9 cellular contexts compared by ENCODE assay signal in the genomic region with DNA sequence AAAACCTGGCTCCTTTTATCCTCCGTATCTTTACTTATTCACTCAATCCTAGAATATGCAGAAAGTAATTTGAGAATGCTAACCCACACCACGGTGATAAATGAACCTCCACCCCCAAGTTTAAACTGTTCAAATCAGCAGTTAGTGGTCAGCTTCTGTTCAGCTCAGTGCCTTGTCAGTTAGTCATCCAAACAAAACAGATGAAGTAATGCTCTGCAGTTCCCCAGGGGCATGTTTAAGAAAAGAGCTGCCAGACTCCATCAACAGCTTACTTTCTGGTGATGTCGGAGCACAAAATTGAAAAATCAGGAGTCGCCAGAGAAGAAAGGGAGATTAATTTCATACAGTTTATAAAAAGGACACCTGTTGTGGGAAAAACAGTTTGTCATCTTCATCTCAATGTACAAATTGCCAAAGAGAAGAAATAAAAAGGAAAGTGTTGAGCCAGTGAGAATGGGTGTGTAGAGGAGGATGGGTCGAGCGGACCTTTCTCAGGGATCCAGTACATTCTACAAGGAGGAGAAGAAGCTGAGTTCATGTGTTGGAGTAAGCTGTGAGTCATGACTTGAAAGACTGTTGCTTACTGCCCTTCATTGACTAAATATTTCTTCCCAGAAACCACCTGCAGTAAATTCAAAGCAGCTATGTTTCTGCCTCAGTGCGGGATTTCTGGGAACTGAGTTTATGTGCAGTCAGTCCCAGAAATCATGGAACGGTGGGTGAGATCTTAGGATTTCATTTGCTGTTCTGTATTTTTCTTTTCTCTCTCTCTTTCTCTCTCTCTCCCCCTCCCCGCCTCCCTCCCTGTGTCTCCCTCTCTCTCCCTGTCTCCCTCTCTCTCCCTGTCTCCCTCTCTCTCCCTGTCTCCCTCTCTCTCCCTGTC. TPM values are rescaled to one million over a fixed set of nuclear protein-coding genes. Genes with fewer than 3 reads are reported as not detected.
A peak's percentile ranks its signal among the peaks of the same experiment; 100 is the strongest.
DNase-seq lines count a peak whose midpoint lies in the region; ATAC-seq, FAIRE-seq and TF ChIP-seq lines count a peak whose summit lies in the region.
"Had no signal": no experiment of that assay in that cellular context is flagged by ENCODE, and none has a peak within 500 bp of the region (broad histone marks: within the 10 kb centered on the region; RNA-seq: fewer than 3 reads in every experiment).

No MANE protein-coding gene starts in this region.

- peaks cover 63% of the 10 kb centered on the region for H4K20me1 ChIP-seq in astrocyte (ENCODE audit: insufficient read depth, low read length)

- H3K9me3 Mint-ChIP-seq in astrocyte (ENCODE audit: unreplicated experiment) (no peaks in the 10 kb centered on the region), memory B cell (no peaks in the 10 kb centered on the region)
- H3K9me3 Mint-ChIP-seq: stimulated activated naive CD8-positive, alpha-beta T cell treated with anti-CD3 and anti-CD28 coated beads, Interleukin-15, Interleukin-2, amounts not matched to agents 100 ng/mL and 50 ng/mL, for 24 hours had no signal

- H3K4me3 ChIP-seq in astrocyte (ENCODE audit: insufficient read depth, low read depth, low read length) (peak overlapping the region; percentile 50), kidney (ENCODE audit: low read length in 2 of 2) (no peak overlapping the region)

- H3K4me1 ChIP-seq in astrocyte (ENCODE audit: insufficient read depth, low read length) = peaks cover 66% of the 10 kb centered on the region
- peaks cover 16 to 29% of the 10 kb centered on the region in 2 donors for H3K4me1 ChIP-seq in kidney (ENCODE audit: control insufficient read depth in 1 of 2, insufficient read depth in 1 of 2, low read depth in 1 of 2, low read length in 2 of 2)

- TF ChIP-seq CTCF in GM13976 (IDR thresholded peaks at IDR 0.05; ENCODE audit: borderline replicate concordance, control extremely low read depth, extremely low read depth, insufficient read depth, missing control alignments) (no peak), astrocyte (IDR thresholded peaks at IDR 0.05; ENCODE audit: insufficient read depth, low read depth, low read length) (no peak), kidney (IDR thresholded peaks at IDR 0.05; ENCODE audit: borderline replicate concordance, extremely low read depth, insufficient read depth) (no peak)

- H3K36me3 Mint-ChIP-seq in astrocyte (ENCODE audit: low read depth, unreplicated experiment) (peaks cover 5% of the 10 kb centered on the region), memory B cell (peaks cover 1% of the 10 kb centered on the region)

- intact Hi-C loops in kidney (cut with DNase I) = no loop called here

- peak overlapping the region; percentile 92 for H3K9ac ChIP-seq in astrocyte (ENCODE audit: low read length)
- no peak overlapping the region for H3K9ac ChIP-seq in kidney (ENCODE audit: low read length in 2 of 2)

- no peaks in the 10 kb centered on the region for H3K9me3 ChIP-seq in astrocyte (ENCODE audit: insufficient read depth, low read depth, low read length)
- no peaks in the 10 kb centered on the region for H3K9me3 ChIP-seq in kidney (ENCODE audit: control insufficient read depth in 1 of 2, low read length in 2 of 2)

- peak; percentile 69 for DNase-seq in GM13976 (ENCODE audit: low spot score)
- peak; percentile 67 for DNase-seq in HEK293T (ENCODE audit: extremely low spot score)
- peak; percentile 90 for DNase-seq in NAMALWA (ENCODE audit: low spot score)
- DNase-seq in astrocyte (ENCODE audit: low read depth) = peak; percentile 100
- DNase-seq in memory B cell (ENCODE audit: low spot score in 2 of 2) = peak in 1 of 2 donors; percentile 30
- DNase-seq in activated naive CD4-positive, alpha-beta T cell (lab: John Stamatoyannopoulos, UW) = no peak
- no peak for DNase-seq in kidney
- no peak for DNase-seq in activated CD8-positive, alpha-beta memory T cell treated with anti-CD3 and anti-CD28 coated beads for 24 hours

- H3K4me3 Mint-ChIP-seq in astrocyte (ENCODE audit: unreplicated experiment) (no peak overlapping the region), memory B cell (no peak overlapping the region)
- H3K4me3 Mint-ChIP-seq: stimulated activated naive CD8-positive, alpha-beta T cell treated with anti-CD3 and anti-CD28 coated beads, Interleukin-15, Interleukin-2, amounts not matched to agents 100 ng/mL and 50 ng/mL, for 24 hours had no signal

- ATAC-seq in memory B cell (ENCODE audit: low read depth) = peak; percentile 41

- POLR2A ChIA-PET in HEK293T (lab: Yijun Ruan, JAX) = interaction anchor here (0.6 to 4.9 kb wide), 21 partner anchors 9 to 168 kb away, joined by 3 to 29 read pairs (median 3); a partner anchor contains a TSS

- H2AFZ ChIP-seq in astrocyte (ENCODE audit: low read depth, low read length) = no peak overlapping the region

- H3K27me3 ChIP-seq in astrocyte (ENCODE audit: insufficient read depth, low read length) = no peaks in the 10 kb centered on the region

- H3K27ac ChIP-seq in astrocyte (ENCODE audit: low read depth, low read length) (peak overlapping the region; percentile 99), kidney (ENCODE audit: low read depth in 2 of 2, low read length in 2 of 2) (peak overlapping the region in 1 of 2 donors; percentile 44)

- FAIRE-seq in astrocyte (lab: Jason Lieb, UNC) = peak; percentile 93
- FAIRE-seq in kidney (lab: Jason Lieb, UNC) = no peak

- H3K36me3 ChIP-seq in astrocyte (ENCODE audit: insufficient read depth, low read length) = peaks cover 3% of the 10 kb centered on the region
- H3K36me3 ChIP-seq in kidney (ENCODE audit: control insufficient read depth in 1 of 2, insufficient read depth in 2 of 2, low read length in 2 of 2) = no peaks in the 10 kb centered on the region

- H3K79me2 ChIP-seq in astrocyte (ENCODE audit: insufficient read depth, low read length) = peaks cover 93% of the 10 kb centered on the region

- peaks cover 62% of the 10 kb centered on the region for H3K4me1 Mint-ChIP-seq in astrocyte (ENCODE audit: low read depth, unreplicated experiment)
- H3K4me1 Mint-ChIP-seq in memory B cell = peaks cover 51% of the 10 kb centered on the region

- CTCF ChIA-PET in HEK293T (lab: Yijun Ruan, JAX) = interaction anchor here (0.7 to 1.0 kb wide), 4 partner anchors 9 to 114 kb away, joined by 3 to 8 read pairs (median 4); no protein-coding TSS in a partner anchor

- no peaks in the 10 kb centered on the region for H3K27me3 Mint-ChIP-seq in astrocyte (ENCODE audit: low read depth, unreplicated experiment)
- H3K27me3 Mint-ChIP-seq in memory B cell = no peaks in the 10 kb centered on the region

- in situ Hi-C loops in GM13976 (cut with MboI; ENCODE audit: low sequenced_read_pairs, unreplicated experiment) = loop anchor here (10.0 to 25.0 kb wide), 2 partner anchors 48 to 505 kb away; a partner anchor contains a TSS

- H3K4me2 ChIP-seq in astrocyte (ENCODE audit: low read length) = peak overlapping the region; percentile 86

- H3K27ac Mint-ChIP-seq in astrocyte (ENCODE audit: unreplicated experiment) (no peak overlapping the region), memory B cell (no peak overlapping the region)
- H3K27ac Mint-ChIP-seq: stimulated activated naive CD8-positive, alpha-beta T cell treated with anti-CD3 and anti-CD28 coated beads, Interleukin-15, Interleukin-2, amounts not matched to agents 100 ng/mL and 50 ng/mL, for 24 hours had no signal

TF ChIP-seq in HEK293T, 16 proteins besides CTCF, POLR2A, EP300 and RAD21:
- TF ChIP-seq, protein P1, sequence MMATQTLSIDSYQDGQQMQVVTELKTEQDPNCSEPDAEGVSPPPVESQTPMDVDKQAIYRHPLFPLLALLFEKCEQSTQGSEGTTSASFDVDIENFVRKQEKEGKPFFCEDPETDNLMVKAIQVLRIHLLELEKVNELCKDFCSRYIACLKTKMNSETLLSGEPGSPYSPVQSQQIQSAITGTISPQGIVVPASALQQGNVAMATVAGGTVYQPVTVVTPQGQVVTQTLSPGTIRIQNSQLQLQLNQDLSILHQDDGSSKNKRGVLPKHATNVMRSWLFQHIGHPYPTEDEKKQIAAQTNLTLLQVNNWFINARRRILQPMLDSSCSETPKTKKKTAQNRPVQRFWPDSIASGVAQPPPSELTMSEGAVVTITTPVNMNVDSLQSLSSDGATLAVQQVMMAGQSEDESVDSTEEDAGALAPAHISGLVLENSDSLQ (IDR thresholded peaks at IDR 0.05) = peak; percentile 89
- TF ChIP-seq CTBP1 (IDR thresholded peaks at IDR 0.05; ENCODE audit: borderline replicate concordance) (peak; percentile 72; the same call in 1 of the 2 replicates), SUZ12 (IDR thresholded peaks at IDR 0.05) (no peak), FOXA1 (IDR thresholded peaks at IDR 0.05) (no peak), FOXM1 (IDR thresholded peaks at IDR 0.05; ENCODE audit: borderline replicate concordance) (peak; percentile 33; the same call in 1 of the 2 replicates), ZNF384 (IDR thresholded peaks at IDR 0.05) (no peak)

RNA-seq across cellular contexts. Expression of a gene that starts 13.7 kb away (rescaled TPM):
- total RNA-seq in astrocyte (291 and 347 TPM in 2 replicates), kidney (149 TPM)
- 9.5 TPM for polyA plus RNA-seq in kidney (ENCODE audit: insufficient read depth, low read depth, low replicate concordance)

Comparison
In these comparisons a context has a peak if more than half of its experiments do, and no peak if none do; other contexts are left out.
1. DNase-seq: peak in GM13976 (single experiment), HEK293T (single experiment), NAMALWA (single experiment) and astrocyte (single experiment); none in activated naive CD4-positive, alpha-beta T cell (0 of 4), kidney (single experiment) and activated CD8-positive, alpha-beta memory T cell treated with anti-CD3 and anti-CD28 coated beads for 24 hours (single experiment).